ENCODE assay signal across 18 cellular contexts in the genomic region with DNA sequence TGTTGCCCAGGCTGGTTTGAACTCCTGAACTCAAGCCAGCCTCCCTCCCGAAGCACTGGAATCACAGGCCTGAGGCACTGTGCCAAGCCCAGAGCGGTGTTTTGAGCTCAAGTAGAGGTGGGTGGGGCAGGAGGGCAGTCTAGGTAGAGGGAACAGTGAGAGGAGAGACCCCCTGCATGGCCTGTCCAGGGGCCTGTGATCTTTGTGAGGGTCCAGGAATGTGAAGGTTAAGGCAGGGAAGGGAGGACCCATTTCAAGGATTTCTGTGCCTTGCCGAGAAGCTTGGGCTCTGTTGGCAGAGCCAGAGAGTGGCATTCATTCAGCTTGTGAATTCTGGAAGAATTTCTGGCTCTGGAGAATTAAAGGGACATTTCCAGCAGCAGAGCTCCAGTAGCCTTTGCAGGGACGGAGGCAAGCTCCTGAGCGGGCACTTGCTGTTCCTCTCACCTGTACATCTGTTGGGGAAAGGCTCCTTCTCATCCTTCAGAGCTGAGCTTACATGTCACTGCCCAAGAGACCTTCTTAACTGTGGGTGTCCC. TPM values are rescaled to one million over a fixed set of nuclear protein-coding genes. Genes with fewer than 3 reads are reported as not detected.
DNase-seq lines count a peak whose midpoint lies in the region; ATAC-seq and TF ChIP-seq lines count a peak whose summit lies in the region.
"Had no signal": no experiment of that assay in that cellular context is flagged by ENCODE, and none has a peak within 500 bp of the region (broad histone marks: within the 10 kb centered on the region; RNA-seq: fewer than 3 reads in every experiment).

No MANE protein-coding gene starts in this region.

- peaks cover 27% of the 10 kb centered on the region for H3K4me1 Mint-ChIP-seq in activated naive CD4-positive, alpha-beta T cell treated with anti-CD3 and anti-CD28 coated beads, Interleukin-2, amount 10 ng/mL, durations not matched to agents 7 days and 5 days
- peaks cover 6% of the 10 kb centered on the region for H3K4me1 Mint-ChIP-seq in activated T-helper 17 cell treated with anti-CD3 and anti-CD28 coated beads, Interleukin-2, amount 50 U/mL, for 72 hours

- TF ChIP-seq POLR2A in thyroid gland (IDR thresholded peaks at IDR 0.05) (no peak), esophagus muscularis mucosa (IDR thresholded peaks at IDR 0.05; ENCODE audit: low read depth) (no peak)

- TF ChIP-seq CTCF in thyroid gland (IDR thresholded peaks at IDR 0.05) (no peak), esophagus muscularis mucosa (IDR thresholded peaks at IDR 0.05) (no peak)

- no peaks in the 10 kb centered on the region for H3K9me3 Mint-ChIP-seq in activated naive CD4-positive, alpha-beta T cell treated with anti-CD3 and anti-CD28 coated beads, Interleukin-2, amount 10 ng/mL, durations not matched to agents 7 days and 5 days
- H3K9me3 Mint-ChIP-seq in activated T-helper 17 cell treated with anti-CD3 and anti-CD28 coated beads, Interleukin-2, amount 50 U/mL, for 72 hours: no peaks in the 10 kb centered on the region

- TF ChIP-seq EP300 in esophagus muscularis mucosa (IDR thresholded peaks at IDR 0.05): no peak

- H3K27me3 Mint-ChIP-seq in activated naive CD4-positive, alpha-beta T cell treated with anti-CD3 and anti-CD28 coated beads, Interleukin-2, amount 10 ng/mL, durations not matched to agents 7 days and 5 days: peaks cover 5% of the 10 kb centered on the region
- no peaks in the 10 kb centered on the region for H3K27me3 Mint-ChIP-seq in activated T-helper 17 cell treated with anti-CD3 and anti-CD28 coated beads, Interleukin-2, amount 50 U/mL, for 72 hours

- H3K4me3 Mint-ChIP-seq in activated naive CD4-positive, alpha-beta T cell treated with anti-CD3 and anti-CD28 coated beads, Interleukin-2, amount 10 ng/mL, durations not matched to agents 7 days and 5 days: no peak overlapping the region
- peak overlapping the region; percentile 19 for H3K4me3 Mint-ChIP-seq in activated T-helper 17 cell treated with anti-CD3 and anti-CD28 coated beads, Interleukin-2, amount 50 U/mL, for 72 hours

- DNase-seq in activated naive CD4-positive, alpha-beta T cell treated with anti-CD3 and anti-CD28 coated beads, Interleukin-2, amount 10 ng/mL, durations not matched to agents 7 days and 5 days: no peak
- no peak for DNase-seq in activated naive CD4-positive, alpha-beta T cell (lab: John Stamatoyannopoulos, UW)
- DNase-seq in medulla oblongata (ENCODE audit: extremely low spot score): peak; percentile 41
- DNase-seq in thyroid gland: peak; percentile 34 to 38
- no peak for DNase-seq in esophagus muscularis mucosa (ENCODE audit: extremely low spot score)
- no peak for DNase-seq in stimulated activated naive CD4-positive, alpha-beta T cell (lab: John Stamatoyannopoulos, UW)
- DNase-seq: GM23248, IMR-90, Karpas-422, NCI-H2029, NCI-H2171 treated with DMSO at 0.1 percent for 48 hours, NCI-H82, PC-3 had no signal

- H3K4me1 ChIP-seq in thyroid gland: peaks cover 47 to 53% of the 10 kb centered on the region in 2 donors
- H3K4me1 ChIP-seq in esophagus muscularis mucosa: peaks cover 10 to 26% (median 20%) of the 10 kb centered on the region in 4 donors

- H3K27ac ChIP-seq in thyroid gland: peak overlapping the region; percentile 24 to 84 (median 53)
- H3K27ac ChIP-seq in esophagus muscularis mucosa (replicated peaks in 1 of 4): no peak overlapping the region
- H3K27ac ChIP-seq: BLaER1 treated with 17β-estradiol and CSF1 and Interleukin-3, amounts not matched to agents 10 nM and 100 nM; GM23248; RWPE1 had no signal

- 56 to 61% methylated on average over 5 of the region's 5 CpGs for WGBS in thyroid gland, 2 donors
- 96% methylated on average over 5 of the region's 5 CpGs for WGBS in esophagus muscularis mucosa

- no peak overlapping the region for H3K4me3 ChIP-seq in thyroid gland (replicated peaks in 1 of 3)
- H3K4me3 ChIP-seq in esophagus muscularis mucosa: no peak overlapping the region
- H3K4me3 ChIP-seq: BLaER1 treated with 17β-estradiol and CSF1 and Interleukin-3, amounts not matched to agents 10 nM and 100 nM; GM23248 had no signal

- H3K36me3 Mint-ChIP-seq in activated naive CD4-positive, alpha-beta T cell treated with anti-CD3 and anti-CD28 coated beads, Interleukin-2, amount 10 ng/mL, durations not matched to agents 7 days and 5 days: no peaks in the 10 kb centered on the region
- no peaks in the 10 kb centered on the region for H3K36me3 Mint-ChIP-seq in activated T-helper 17 cell treated with anti-CD3 and anti-CD28 coated beads, Interleukin-2, amount 50 U/mL, for 72 hours (ENCODE audit: low read depth)

- H3K9me3 ChIP-seq in thyroid gland (no peaks in the 10 kb centered on the region), esophagus muscularis mucosa (no peaks in the 10 kb centered on the region)
- H3K9me3 ChIP-seq: BLaER1 treated with 17β-estradiol and CSF1 and Interleukin-3, amounts not matched to agents 10 nM and 100 nM had no signal

- H3K27ac Mint-ChIP-seq in activated naive CD4-positive, alpha-beta T cell treated with anti-CD3 and anti-CD28 coated beads, Interleukin-2, amount 10 ng/mL, durations not matched to agents 7 days and 5 days: peak overlapping the region; percentile 28
- peak overlapping the region; percentile 54 for H3K27ac Mint-ChIP-seq in activated T-helper 17 cell treated with anti-CD3 and anti-CD28 coated beads, Interleukin-2, amount 50 U/mL, for 72 hours

- CTCF ChIA-PET in activated naive CD4-positive, alpha-beta T cell treated with anti-CD3 and anti-CD28 coated beads, Interleukin-2, amount 10 ng/mL, durations not matched to agents 7 days and 5 days (lab: Charles Lee): no interaction called here

- H3K36me3 ChIP-seq in thyroid gland: no peaks in the 10 kb centered on the region
- H3K36me3 ChIP-seq in esophagus muscularis mucosa: no peaks in the 10 kb centered on the region

- intact Hi-C loops in thyroid gland (cut with DNase I) (no loop called here), esophagus muscularis mucosa (cut with DNase I) (no loop called here)

- H3K27me3 ChIP-seq in thyroid gland (no peaks in the 10 kb centered on the region), esophagus muscularis mucosa (no peaks in the 10 kb centered on the region)
- H3K27me3 ChIP-seq: BLaER1 treated with 17β-estradiol and CSF1 and Interleukin-3, amounts not matched to agents 10 nM and 100 nM had no signal

- ATAC-seq in activated T-helper 17 cell treated with anti-CD3 and anti-CD28 coated beads, Interleukin-2, amount 50 U/mL, for 72 hours (replicated peaks): no peak
- no peak for ATAC-seq in GM19328 (IDR thresholded peaks at IDR 0.05; ENCODE audit: unreplicated experiment)
- ATAC-seq: HCT116, PC-3 had no signal

RNA-seq across cellular contexts. Expression of a gene that starts 2.7 kb away (rescaled TPM):
- 10 to 100 TPM in 1 of 2 donors, 1 to 10 TPM in 1; 9.4 to 16.5 TPM for total RNA-seq in activated T-helper 17 cell treated with anti-CD3 and anti-CD28 coated beads, Interleukin-2, amount 50 U/mL, for 72 hours
- total RNA-seq in thyroid gland: 100 to 1,000 TPM; 135 to 209 (median 159) TPM
- total RNA-seq in esophagus muscularis mucosa: 10 to 100 TPM; 14.4 to 27.8 (median 15.4) TPM

Comparison
In these comparisons a context has a peak if more than half of its experiments do, and no peak if none do; other contexts are left out.
1. DNase-seq: peak in medulla oblongata (single experiment) and thyroid gland (2 of 2); none in activated naive CD4-positive, alpha-beta T cell treated with anti-CD3 and anti-CD28 coated beads, Interleukin-2, amount 10 ng/mL, durations not matched to agents 7 days and 5 days (single experiment), activated naive CD4-positive, alpha-beta T cell (0 of 4), esophagus muscularis mucosa (single experiment) and stimulated activated naive CD4-positive, alpha-beta T cell (0 of 6).
2. H3K27ac ChIP-seq: peak in thyroid gland (3 of 3); none in esophagus muscularis mucosa (0 of 4).
3. RNA of a gene that starts 2.7 kb away (total RNA-seq): 135 to 209 TPM in thyroid gland; 9.4 to 16.5 TPM in activated T-helper 17 cell treated with anti-CD3 and anti-CD28 coated beads, Interleukin-2, amount 50 U/mL, for 72 hours and 14.4 to 27.8 TPM in esophagus muscularis mucosa; every median in the first group is over 4 times any median in the second.